Comparison of ENCODE assay signal across 25 cellular contexts in the genomic region with DNA sequence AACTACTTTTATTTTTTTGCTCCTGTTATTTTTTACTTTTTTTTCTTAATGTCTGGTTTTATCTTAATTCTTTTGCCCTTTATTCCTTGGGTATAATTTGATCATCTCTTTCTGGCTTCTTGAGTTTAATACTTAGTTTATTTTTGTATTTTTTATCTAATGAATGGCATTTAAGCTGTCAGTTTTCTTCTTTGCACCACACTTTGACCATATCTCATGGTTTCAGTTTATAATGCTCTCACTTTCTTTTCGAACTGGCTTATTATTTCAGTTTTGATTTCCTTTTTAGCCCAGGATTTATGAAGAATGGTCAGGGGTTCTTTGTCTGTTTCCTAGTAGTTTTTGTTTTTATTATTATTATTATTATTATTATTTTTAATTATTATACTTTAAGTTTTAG. TPM values are rescaled to one million over a fixed set of nuclear protein-coding genes. Genes with fewer than 3 reads are reported as not detected.
DNase-seq lines count a peak whose midpoint lies in the region; ATAC-seq, FAIRE-seq and TF ChIP-seq lines count a peak whose summit lies in the region.
"Had no signal": no experiment of that assay in that cellular context is flagged by ENCODE, and none has a peak within 500 bp of the region (broad histone marks: within the 10 kb centered on the region; RNA-seq: fewer than 3 reads in every experiment).

No MANE protein-coding gene starts in this region.

- no peaks in the 10 kb centered on the region for H3K9me2 ChIP-seq in MM.1S (replicated peaks; ENCODE audit: insufficient read depth, low read length)

- no peaks in the 10 kb centered on the region for H3K36me3 ChIP-seq in MM.1S (replicated peaks; ENCODE audit: insufficient read depth, low read length)
- no peaks in the 10 kb centered on the region for H3K36me3 ChIP-seq in effector memory CD4-positive, alpha-beta T cell (ENCODE audit: control insufficient read depth, insufficient read depth, low read length)

- H3K9ac ChIP-seq in MM.1S (ENCODE audit: low read length), result no peak overlapping the region

- H3K27me3 ChIP-seq in MM.1S (replicated peaks; ENCODE audit: insufficient read depth, low read length), result no peaks in the 10 kb centered on the region
- no peaks in the 10 kb centered on the region for H3K27me3 ChIP-seq in effector memory CD4-positive, alpha-beta T cell (replicated peaks; ENCODE audit: control insufficient read depth, insufficient read depth, low read length, poor library complexity, severe bottlenecking)
- H3K27me3 ChIP-seq: esophagus squamous epithelium had no signal

- no peak overlapping the region for H3K4me3 Mint-ChIP-seq in activated CD4-positive, alpha-beta memory T cell treated with anti-CD3 and anti-CD28 coated beads, Interleukin-2, amount 10 ng/mL, durations not matched to agents 7 days and 5 days
- H3K4me3 Mint-ChIP-seq: activated naive CD4-positive, alpha-beta T cell treated with anti-CD3 and anti-CD28 coated beads for 36 hours; activated T-cell treated with anti-CD3 and anti-CD28 coated beads, Interleukin-2, amount 50 U/mL, for 24 hours; CD8-positive, alpha-beta T cell; neural crest cell; stimulated activated naive CD8-positive, alpha-beta T cell treated with anti-CD3 and anti-CD28 coated beads, Interleukin-15, amount 100 ng/mL, for 72 hours; T-helper 1 cell treated with Interleukin-12 subunit alpha and Interleukin-12 subunit beta and Interleukin-4 antibody, amounts not matched to agents 30 μg/mL and 1 μg/mL, for 36 hours; type B pancreatic cell had no signal

- no peak overlapping the region for H2AFZ ChIP-seq in MM.1S (ENCODE audit: low read length)

- peaks cover 25% of the 10 kb centered on the region for H3K36me3 Mint-ChIP-seq in activated CD4-positive, alpha-beta memory T cell treated with anti-CD3 and anti-CD28 coated beads, Interleukin-2, amount 10 ng/mL, durations not matched to agents 7 days and 5 days (ENCODE audit: low read depth)

- peaks cover 20% of the 10 kb centered on the region for H3K79me2 ChIP-seq in MM.1S (ENCODE audit: low read length)

- DNase-seq in GM13977 (ENCODE audit: low spot score), result peak; percentile 45
- peak; percentile 19 for DNase-seq in GM19239 (ENCODE audit: insufficient read length, low spot score)
- DNase-seq in MM.1S, result peak; percentile 54
- no peak for DNase-seq in NCI-H2227 treated with DMSO at 0.1 percent for 48 hours (lab: John Stamatoyannopoulos, UW)
- DNase-seq in effector memory CD4-positive, alpha-beta T cell, result no peak
- no peak for DNase-seq in activated CD4-positive, alpha-beta memory T cell treated with anti-CD3 and anti-CD28 coated beads, Interleukin-2, amount 10 ng/mL, durations not matched to agents 7 days and 5 days
- no peak for DNase-seq in NCI-H1417 treated with DMSO at 0.1 percent for 48 hours (lab: John Stamatoyannopoulos, UW)
- DNase-seq: activated naive CD4-positive, alpha-beta T cell treated with anti-CD3 and anti-CD28 coated beads for 36 hours; activated T-cell treated with anti-CD3 and anti-CD28 coated beads, Interleukin-2, amount 50 U/mL, for 24 hours; aorta; CD8-positive, alpha-beta T cell; effector CD4-positive, alpha-beta T cell; esophagus squamous epithelium; GF-D8; midbrain; NCI-H1105 treated with DMSO at 0.1 percent for 48 hours; SIG-M5; stimulated activated CD4-positive, alpha-beta T cell treated with anti-CD3 and anti-CD28 coated beads, Interleukin-1b, Interleukin-23, amount 100 ng/mL, for 48 hours; stimulated activated naive CD8-positive, alpha-beta T cell treated with anti-CD3 and anti-CD28 coated beads, Interleukin-15, amount 100 ng/mL, for 72 hours had no signal

- no peak overlapping the region for H3K4me3 ChIP-seq in MM.1S (ENCODE audit: low read length)
- no peak overlapping the region for H3K4me3 ChIP-seq in effector memory CD4-positive, alpha-beta T cell (ENCODE audit: insufficient read depth, low read depth, low read length, poor library complexity, severe bottlenecking)
- H3K4me3 ChIP-seq: esophagus squamous epithelium had no signal

- H3K9me3 ChIP-seq in MM.1S (replicated peaks; ENCODE audit: insufficient read depth, low read length), result no peaks in the 10 kb centered on the region
- no peaks in the 10 kb centered on the region for H3K9me3 ChIP-seq in effector memory CD4-positive, alpha-beta T cell (ENCODE audit: control insufficient read depth, low read length)
- H3K9me3 ChIP-seq: esophagus squamous epithelium had no signal

- H3K4me1 ChIP-seq in MM.1S (ENCODE audit: low read length), result peaks cover 15% of the 10 kb centered on the region
- no peaks in the 10 kb centered on the region for H3K4me1 ChIP-seq in effector memory CD4-positive, alpha-beta T cell (ENCODE audit: control insufficient read depth, insufficient read depth, low read length, poor library complexity, severe bottlenecking)
- H3K4me1 ChIP-seq: esophagus squamous epithelium had no signal

- H3F3A ChIP-seq in MM.1S (ENCODE audit: insufficient read depth, low read length), result peaks cover 6% of the 10 kb centered on the region; the same call in 1 of the 2 replicates

- no peak overlapping the region for H3K27ac Mint-ChIP-seq in activated CD4-positive, alpha-beta memory T cell treated with anti-CD3 and anti-CD28 coated beads, Interleukin-2, amount 10 ng/mL, durations not matched to agents 7 days and 5 days
- H3K27ac Mint-ChIP-seq: activated naive CD4-positive, alpha-beta T cell treated with anti-CD3 and anti-CD28 coated beads for 36 hours; activated T-cell treated with anti-CD3 and anti-CD28 coated beads, Interleukin-2, amount 50 U/mL, for 24 hours; CD8-positive, alpha-beta T cell; progenitor cell of endocrine pancreas; T-helper 1 cell treated with Interleukin-12 subunit alpha and Interleukin-12 subunit beta and Interleukin-4 antibody, amounts not matched to agents 30 μg/mL and 1 μg/mL, for 36 hours; type B pancreatic cell had no signal

- in situ Hi-C loops in GM13977 (cut with MboI; ENCODE audit: low pct_unique_long_range_greater_than_20kb, low sequenced_read_pairs, unreplicated experiment), result no loop called here

- no peaks in the 10 kb centered on the region for H3K27me3 Mint-ChIP-seq in activated CD4-positive, alpha-beta memory T cell treated with anti-CD3 and anti-CD28 coated beads, Interleukin-2, amount 10 ng/mL, durations not matched to agents 7 days and 5 days
- H3K27me3 Mint-ChIP-seq: activated T-cell treated with anti-CD3 and anti-CD28 coated beads, Interleukin-2, amount 50 U/mL, for 24 hours; progenitor cell of endocrine pancreas; stimulated activated naive CD8-positive, alpha-beta T cell treated with anti-CD3 and anti-CD28 coated beads, Interleukin-15, amount 100 ng/mL, for 72 hours; type B pancreatic cell had no signal

- H3K9me3 Mint-ChIP-seq in activated CD4-positive, alpha-beta memory T cell treated with anti-CD3 and anti-CD28 coated beads, Interleukin-2, amount 10 ng/mL, durations not matched to agents 7 days and 5 days, result no peaks in the 10 kb centered on the region
- H3K9me3 Mint-ChIP-seq: activated T-cell treated with anti-CD3 and anti-CD28 coated beads, Interleukin-2, amount 50 U/mL, for 24 hours; CD8-positive, alpha-beta T cell; neural crest cell; stimulated activated naive CD8-positive, alpha-beta T cell treated with anti-CD3 and anti-CD28 coated beads, Interleukin-15, amount 100 ng/mL, for 72 hours; T-helper 1 cell treated with Interleukin-12 subunit alpha and Interleukin-12 subunit beta and Interleukin-4 antibody, amounts not matched to agents 30 μg/mL and 1 μg/mL, for 36 hours; type B pancreatic cell had no signal

- peak; percentile 52 for ATAC-seq in HG02852 (IDR thresholded peaks at IDR 0.05; ENCODE audit: unreplicated experiment)
- ATAC-seq: CD8-positive, alpha-beta T cell; stimulated activated naive CD8-positive, alpha-beta T cell treated with anti-CD3 and anti-CD28 coated beads, Interleukin-15, amount 100 ng/mL, for 72 hours had no signal

- peaks cover 7% of the 10 kb centered on the region; the same call in 1 of the 2 replicates for H4K20me1 ChIP-seq in MM.1S (ENCODE audit: insufficient read depth, low read length)

- POLR2A ChIA-PET in activated CD4-positive, alpha-beta memory T cell treated with anti-CD3 and anti-CD28 coated beads, Interleukin-2, amount 10 ng/mL, durations not matched to agents 7 days and 5 days (lab: Charles Lee), result no interaction called here

- FAIRE-seq in GM19239 (lab: Jason Lieb, UNC), result no peak
- FAIRE-seq: H54 had no signal

- H3K27ac ChIP-seq in MM.1S (ENCODE audit: low read length), result no peak overlapping the region
- no peak overlapping the region for H3K27ac ChIP-seq in effector memory CD4-positive, alpha-beta T cell (ENCODE audit: insufficient read depth, low read length, poor library complexity, severe bottlenecking)
- H3K27ac ChIP-seq: esophagus squamous epithelium had no signal

- peak overlapping the region; percentile 27; the same call in 1 of the 2 replicates for H3K4me2 ChIP-seq in MM.1S (ENCODE audit: low read depth, low read length)

- CTCF ChIA-PET in activated CD4-positive, alpha-beta memory T cell treated with anti-CD3 and anti-CD28 coated beads, Interleukin-2, amount 10 ng/mL, durations not matched to agents 7 days and 5 days (lab: Charles Lee), result no interaction called here

- H3K4me1 Mint-ChIP-seq in activated CD4-positive, alpha-beta memory T cell treated with anti-CD3 and anti-CD28 coated beads, Interleukin-2, amount 10 ng/mL, durations not matched to agents 7 days and 5 days, result peaks cover 14% of the 10 kb centered on the region

- no peak for TF ChIP-seq CTCF in GM13977 (IDR thresholded peaks at IDR 0.05; ENCODE audit: extremely low read depth, insufficient read depth, missing control alignments)
- no peak for TF ChIP-seq CTCF in MM.1S (IDR thresholded peaks at IDR 0.05; ENCODE audit: low read length)

RNA-seq across cellular contexts. Expression of gene QSER1, which starts 48.3 kb away (rescaled TPM):
- 10 to 100 TPM in 1 of 2 experiments, 1 to 10 TPM in 1; 9.8 to 11.2 TPM for total RNA-seq in activated CD4-positive, alpha-beta memory T cell treated with anti-CD3 and anti-CD28 coated beads, Interleukin-2, amount 10 ng/mL, durations not matched to agents 7 days and 5 days

Comparison
In these comparisons a context has a peak if more than half of its experiments do, and no peak if none do; other contexts are left out.
1. DNase-seq: peak in GM13977 (single experiment), GM19239 (single experiment) and MM.1S (single experiment); none in NCI-H2227 treated with DMSO at 0.1 percent for 48 hours (single experiment), effector memory CD4-positive, alpha-beta T cell (0 of 3), activated CD4-positive, alpha-beta memory T cell treated with anti-CD3 and anti-CD28 coated beads, Interleukin-2, amount 10 ng/mL, durations not matched to agents 7 days and 5 days (single experiment) and NCI-H1417 treated with DMSO at 0.1 percent for 48 hours (single experiment).